2 cellular contexts compared by ENCODE assay signal in the genomic region with DNA sequence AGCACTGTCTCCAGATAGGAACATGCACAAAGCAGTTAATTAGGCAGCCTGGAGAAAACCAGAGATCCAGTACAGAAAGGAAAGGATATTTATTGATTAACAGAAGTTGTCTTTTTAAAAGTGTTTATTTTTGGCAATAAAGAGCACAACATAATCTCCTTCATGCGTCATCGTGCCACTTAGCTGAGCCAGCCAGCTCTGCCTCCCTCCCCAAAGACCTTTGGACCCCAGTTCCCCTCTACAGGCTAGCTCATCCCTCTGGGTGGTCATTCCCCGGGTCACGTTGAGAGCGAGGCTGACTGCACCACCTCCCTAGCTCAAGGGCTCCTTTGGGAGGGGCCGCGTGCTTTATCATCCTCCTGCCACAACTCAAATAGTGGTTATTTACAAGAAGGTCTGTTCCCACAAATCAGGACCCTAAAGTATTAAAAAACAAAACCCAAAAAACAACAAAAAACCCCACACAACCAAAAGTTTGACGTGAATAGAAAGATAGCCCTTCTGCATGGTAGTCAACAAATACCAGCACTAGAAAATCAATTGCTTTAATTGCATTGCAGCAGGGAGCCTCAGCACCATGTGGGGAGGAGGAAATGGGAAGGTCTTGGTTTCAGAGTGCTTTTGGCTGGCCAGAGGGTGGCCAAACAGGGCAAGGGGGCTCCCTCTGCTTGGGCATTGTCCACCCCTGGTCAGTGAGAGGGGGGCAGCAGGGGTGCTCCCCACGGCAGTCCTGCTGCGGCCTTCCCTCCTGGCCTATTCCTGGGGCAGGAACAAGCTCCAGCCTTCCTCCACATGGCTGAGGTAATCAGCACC.
A peak's percentile ranks its signal among the peaks of the same experiment; 100 is the strongest.
TF ChIP-seq lines count a peak whose summit lies in the region.

No MANE protein-coding gene starts in this region.

TF ChIP-seq in A549, 52 proteins besides CTCF, POLR2A, EP300 and RAD21:
- TF ChIP-seq GATA3 (IDR thresholded peaks at IDR 0.05; ENCODE audit: borderline replicate concordance), result peak; percentile 90
- TF ChIP-seq CHD4 (IDR thresholded peaks at IDR 0.05; ENCODE audit: borderline replicate concordance), result no peak
- peak; percentile 23; the same call in 1 of the 2 replicates for TF ChIP-seq FOSL2 (IDR thresholded peaks at IDR 0.05)
- TF ChIP-seq FOSL2 (CRISPR knock-in tag; IDR thresholded peaks at IDR 0.05), result peak; percentile 67
- TF ChIP-seq SMC3 (IDR thresholded peaks at IDR 0.05), result no peak; the same call in 2 of the 3 replicates
- TF ChIP-seq, protein P1, sequence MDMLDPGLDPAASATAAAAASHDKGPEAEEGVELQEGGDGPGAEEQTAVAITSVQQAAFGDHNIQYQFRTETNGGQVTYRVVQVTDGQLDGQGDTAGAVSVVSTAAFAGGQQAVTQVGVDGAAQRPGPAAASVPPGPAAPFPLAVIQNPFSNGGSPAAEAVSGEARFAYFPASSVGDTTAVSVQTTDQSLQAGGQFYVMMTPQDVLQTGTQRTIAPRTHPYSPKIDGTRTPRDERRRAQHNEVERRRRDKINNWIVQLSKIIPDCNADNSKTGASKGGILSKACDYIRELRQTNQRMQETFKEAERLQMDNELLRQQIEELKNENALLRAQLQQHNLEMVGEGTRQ (IDR thresholded peaks at IDR 0.05), result 0 out of 2 replicates have a peak, but pooled peaks have one; percentile 7
- TF ChIP-seq NPAS2 (CRISPR knock-in tag; IDR thresholded peaks at IDR 0.05; ENCODE audit: borderline replicate concordance), result peak; percentile 70
- TF ChIP-seq, protein P2, sequence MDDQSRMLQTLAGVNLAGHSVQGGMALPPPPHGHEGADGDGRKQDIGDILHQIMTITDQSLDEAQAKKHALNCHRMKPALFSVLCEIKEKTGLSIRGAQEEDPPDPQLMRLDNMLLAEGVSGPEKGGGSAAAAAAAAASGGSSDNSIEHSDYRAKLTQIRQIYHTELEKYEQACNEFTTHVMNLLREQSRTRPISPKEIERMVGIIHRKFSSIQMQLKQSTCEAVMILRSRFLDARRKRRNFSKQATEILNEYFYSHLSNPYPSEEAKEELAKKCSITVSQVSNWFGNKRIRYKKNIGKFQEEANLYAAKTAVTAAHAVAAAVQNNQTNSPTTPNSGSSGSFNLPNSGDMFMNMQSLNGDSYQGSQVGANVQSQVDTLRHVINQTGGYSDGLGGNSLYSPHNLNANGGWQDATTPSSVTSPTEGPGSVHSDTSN (IDR thresholded peaks at IDR 0.05), result peak; percentile 55
- TF ChIP-seq JUNB (IDR thresholded peaks at IDR 0.05), result peak; percentile 65
- peak; percentile 35; the same call in 1 of the 2 replicates for TF ChIP-seq HOXB5 (CRISPR knock-in tag; IDR thresholded peaks at IDR 0.05)
- TF ChIP-seq, protein P3, sequence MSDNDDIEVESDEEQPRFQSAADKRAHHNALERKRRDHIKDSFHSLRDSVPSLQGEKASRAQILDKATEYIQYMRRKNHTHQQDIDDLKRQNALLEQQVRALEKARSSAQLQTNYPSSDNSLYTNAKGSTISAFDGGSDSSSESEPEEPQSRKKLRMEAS (IDR thresholded peaks at IDR 0.05), result peak; percentile 59; the same call in 1 of the 2 replicates
- no peak for TF ChIP-seq HEYL (CRISPR knock-in tag; IDR thresholded peaks at IDR 0.05)
- TF ChIP-seq ZC3H11A (IDR thresholded peaks at IDR 0.05), result no peak
- no peak for TF ChIP-seq EHMT2 (IDR thresholded peaks at IDR 0.05; ENCODE audit: low read depth)
- TF ChIP-seq, protein P4, sequence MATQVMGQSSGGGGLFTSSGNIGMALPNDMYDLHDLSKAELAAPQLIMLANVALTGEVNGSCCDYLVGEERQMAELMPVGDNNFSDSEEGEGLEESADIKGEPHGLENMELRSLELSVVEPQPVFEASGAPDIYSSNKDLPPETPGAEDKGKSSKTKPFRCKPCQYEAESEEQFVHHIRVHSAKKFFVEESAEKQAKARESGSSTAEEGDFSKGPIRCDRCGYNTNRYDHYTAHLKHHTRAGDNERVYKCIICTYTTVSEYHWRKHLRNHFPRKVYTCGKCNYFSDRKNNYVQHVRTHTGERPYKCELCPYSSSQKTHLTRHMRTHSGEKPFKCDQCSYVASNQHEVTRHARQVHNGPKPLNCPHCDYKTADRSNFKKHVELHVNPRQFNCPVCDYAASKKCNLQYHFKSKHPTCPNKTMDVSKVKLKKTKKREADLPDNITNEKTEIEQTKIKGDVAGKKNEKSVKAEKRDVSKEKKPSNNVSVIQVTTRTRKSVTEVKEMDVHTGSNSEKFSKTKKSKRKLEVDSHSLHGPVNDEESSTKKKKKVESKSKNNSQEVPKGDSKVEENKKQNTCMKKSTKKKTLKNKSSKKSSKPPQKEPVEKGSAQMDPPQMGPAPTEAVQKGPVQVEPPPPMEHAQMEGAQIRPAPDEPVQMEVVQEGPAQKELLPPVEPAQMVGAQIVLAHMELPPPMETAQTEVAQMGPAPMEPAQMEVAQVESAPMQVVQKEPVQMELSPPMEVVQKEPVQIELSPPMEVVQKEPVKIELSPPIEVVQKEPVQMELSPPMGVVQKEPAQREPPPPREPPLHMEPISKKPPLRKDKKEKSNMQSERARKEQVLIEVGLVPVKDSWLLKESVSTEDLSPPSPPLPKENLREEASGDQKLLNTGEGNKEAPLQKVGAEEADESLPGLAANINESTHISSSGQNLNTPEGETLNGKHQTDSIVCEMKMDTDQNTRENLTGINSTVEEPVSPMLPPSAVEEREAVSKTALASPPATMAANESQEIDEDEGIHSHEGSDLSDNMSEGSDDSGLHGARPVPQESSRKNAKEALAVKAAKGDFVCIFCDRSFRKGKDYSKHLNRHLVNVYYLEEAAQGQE (IDR thresholded peaks at IDR 0.05), result no peak
- peak; percentile 95 for TF ChIP-seq JUN (IDR thresholded peaks at IDR 0.05)
- no peak for TF ChIP-seq RNF2 (IDR thresholded peaks at IDR 0.05; ENCODE audit: borderline replicate concordance, low read depth)
- peak; percentile 29; the same call in 1 of the 2 replicates for TF ChIP-seq TFCP2L1 (CRISPR knock-in tag; IDR thresholded peaks at IDR 0.05)
- TF ChIP-seq, protein P5, sequence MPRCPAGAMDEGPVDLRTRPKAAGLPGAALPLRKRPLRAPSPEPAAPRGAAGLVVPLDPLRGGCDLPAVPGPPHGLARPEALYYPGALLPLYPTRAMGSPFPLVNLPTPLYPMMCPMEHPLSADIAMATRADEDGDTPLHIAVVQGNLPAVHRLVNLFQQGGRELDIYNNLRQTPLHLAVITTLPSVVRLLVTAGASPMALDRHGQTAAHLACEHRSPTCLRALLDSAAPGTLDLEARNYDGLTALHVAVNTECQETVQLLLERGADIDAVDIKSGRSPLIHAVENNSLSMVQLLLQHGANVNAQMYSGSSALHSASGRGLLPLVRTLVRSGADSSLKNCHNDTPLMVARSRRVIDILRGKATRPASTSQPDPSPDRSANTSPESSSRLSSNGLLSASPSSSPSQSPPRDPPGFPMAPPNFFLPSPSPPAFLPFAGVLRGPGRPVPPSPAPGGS (IDR thresholded peaks at IDR 0.05), result peak; percentile 85; the same call in 2 of the 3 replicates
- TF ChIP-seq, protein P6, sequence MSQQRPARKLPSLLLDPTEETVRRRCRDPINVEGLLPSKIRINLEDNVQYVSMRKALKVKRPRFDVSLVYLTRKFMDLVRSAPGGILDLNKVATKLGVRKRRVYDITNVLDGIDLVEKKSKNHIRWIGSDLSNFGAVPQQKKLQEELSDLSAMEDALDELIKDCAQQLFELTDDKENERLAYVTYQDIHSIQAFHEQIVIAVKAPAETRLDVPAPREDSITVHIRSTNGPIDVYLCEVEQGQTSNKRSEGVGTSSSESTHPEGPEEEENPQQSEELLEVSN (IDR thresholded peaks at IDR 0.05; ENCODE audit: borderline replicate concordance, low read depth), result no peak
- peak; percentile 84; the same call in 1 of the 2 replicates for TF ChIP-seq HOXB13 (CRISPR knock-in tag; IDR thresholded peaks at IDR 0.05; ENCODE audit: low read depth)
- peak; percentile 46; the same call in 1 of the 2 replicates for TF ChIP-seq MYC (IDR thresholded peaks at IDR 0.05; ENCODE audit: borderline replicate concordance, low read length)

TF ChIP-seq in K562, 482 proteins besides CTCF, POLR2A, EP300 and RAD21:
- TF ChIP-seq, protein P7, sequence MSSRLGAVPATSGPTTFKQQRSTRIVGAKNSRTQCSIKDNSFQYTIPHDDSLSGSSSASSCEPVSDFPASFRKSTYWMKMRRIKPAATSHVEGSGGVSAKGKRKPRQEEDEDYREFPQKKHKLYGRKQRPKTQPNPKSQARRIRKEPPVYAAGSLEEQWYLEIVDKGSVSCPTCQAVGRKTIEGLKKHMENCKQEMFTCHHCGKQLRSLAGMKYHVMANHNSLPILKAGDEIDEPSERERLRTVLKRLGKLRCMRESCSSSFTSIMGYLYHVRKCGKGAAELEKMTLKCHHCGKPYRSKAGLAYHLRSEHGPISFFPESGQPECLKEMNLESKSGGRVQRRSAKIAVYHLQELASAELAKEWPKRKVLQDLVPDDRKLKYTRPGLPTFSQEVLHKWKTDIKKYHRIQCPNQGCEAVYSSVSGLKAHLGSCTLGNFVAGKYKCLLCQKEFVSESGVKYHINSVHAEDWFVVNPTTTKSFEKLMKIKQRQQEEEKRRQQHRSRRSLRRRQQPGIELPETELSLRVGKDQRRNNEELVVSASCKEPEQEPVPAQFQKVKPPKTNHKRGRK (tag; IDR thresholded peaks at IDR 0.05), result no peak
- TF ChIP-seq ZNF695 (CRISPR knock-in tag; IDR thresholded peaks at IDR 0.05), result no peak
- 0 out of 2 replicates have a peak, but pooled peaks have one; percentile 28 for TF ChIP-seq SUPT5H (IDR thresholded peaks at IDR 0.05)
- TF ChIP-seq HNRNPH1 (optimal IDR thresholded peaks at IDR 0.05; ENCODE audit: low read depth, low read length), result no peak
- no peak; the same call in 1 of the 2 replicates for TF ChIP-seq POLR2G (IDR thresholded peaks at IDR 0.05; ENCODE audit: low read depth, low read length)
- TF ChIP-seq MAZ (CRISPR knock-in tag; conservative IDR thresholded peaks at IDR 0.05 in 1 of 2, IDR thresholded peaks at IDR 0.05 in 1 of 2), result no peak
- TF ChIP-seq, protein P8, sequence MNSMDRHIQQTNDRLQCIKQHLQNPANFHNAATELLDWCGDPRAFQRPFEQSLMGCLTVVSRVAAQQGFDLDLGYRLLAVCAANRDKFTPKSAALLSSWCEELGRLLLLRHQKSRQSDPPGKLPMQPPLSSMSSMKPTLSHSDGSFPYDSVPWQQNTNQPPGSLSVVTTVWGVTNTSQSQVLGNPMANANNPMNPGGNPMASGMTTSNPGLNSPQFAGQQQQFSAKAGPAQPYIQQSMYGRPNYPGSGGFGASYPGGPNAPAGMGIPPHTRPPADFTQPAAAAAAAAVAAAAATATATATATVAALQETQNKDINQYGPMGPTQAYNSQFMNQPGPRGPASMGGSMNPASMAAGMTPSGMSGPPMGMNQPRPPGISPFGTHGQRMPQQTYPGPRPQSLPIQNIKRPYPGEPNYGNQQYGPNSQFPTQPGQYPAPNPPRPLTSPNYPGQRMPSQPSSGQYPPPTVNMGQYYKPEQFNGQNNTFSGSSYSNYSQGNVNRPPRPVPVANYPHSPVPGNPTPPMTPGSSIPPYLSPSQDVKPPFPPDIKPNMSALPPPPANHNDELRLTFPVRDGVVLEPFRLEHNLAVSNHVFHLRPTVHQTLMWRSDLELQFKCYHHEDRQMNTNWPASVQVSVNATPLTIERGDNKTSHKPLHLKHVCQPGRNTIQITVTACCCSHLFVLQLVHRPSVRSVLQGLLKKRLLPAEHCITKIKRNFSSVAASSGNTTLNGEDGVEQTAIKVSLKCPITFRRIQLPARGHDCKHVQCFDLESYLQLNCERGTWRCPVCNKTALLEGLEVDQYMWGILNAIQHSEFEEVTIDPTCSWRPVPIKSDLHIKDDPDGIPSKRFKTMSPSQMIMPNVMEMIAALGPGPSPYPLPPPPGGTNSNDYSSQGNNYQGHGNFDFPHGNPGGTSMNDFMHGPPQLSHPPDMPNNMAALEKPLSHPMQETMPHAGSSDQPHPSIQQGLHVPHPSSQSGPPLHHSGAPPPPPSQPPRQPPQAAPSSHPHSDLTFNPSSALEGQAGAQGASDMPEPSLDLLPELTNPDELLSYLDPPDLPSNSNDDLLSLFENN (IDR thresholded peaks at IDR 0.05; ENCODE audit: low read depth in 2 of 2, low read length in 2 of 2), result no peak
- TF ChIP-seq ZNF134 (CRISPR knock-in tag; conservative IDR thresholded peaks at IDR 0.05), result no peak
- no peak for TF ChIP-seq CCAR2 (IDR thresholded peaks at IDR 0.05; ENCODE audit: low read depth, low read length)
- TF ChIP-seq SIN3A (IDR thresholded peaks at IDR 0.05; ENCODE audit: borderline replicate concordance in 2 of 2, control insufficient read depth in 1 of 2, low read depth in 2 of 2, low read length in 2 of 2), result 0 out of 4 replicates have a peak, but pooled peaks of 1 of the 2 experiments have one; percentile 18
- TF ChIP-seq, protein P9, sequence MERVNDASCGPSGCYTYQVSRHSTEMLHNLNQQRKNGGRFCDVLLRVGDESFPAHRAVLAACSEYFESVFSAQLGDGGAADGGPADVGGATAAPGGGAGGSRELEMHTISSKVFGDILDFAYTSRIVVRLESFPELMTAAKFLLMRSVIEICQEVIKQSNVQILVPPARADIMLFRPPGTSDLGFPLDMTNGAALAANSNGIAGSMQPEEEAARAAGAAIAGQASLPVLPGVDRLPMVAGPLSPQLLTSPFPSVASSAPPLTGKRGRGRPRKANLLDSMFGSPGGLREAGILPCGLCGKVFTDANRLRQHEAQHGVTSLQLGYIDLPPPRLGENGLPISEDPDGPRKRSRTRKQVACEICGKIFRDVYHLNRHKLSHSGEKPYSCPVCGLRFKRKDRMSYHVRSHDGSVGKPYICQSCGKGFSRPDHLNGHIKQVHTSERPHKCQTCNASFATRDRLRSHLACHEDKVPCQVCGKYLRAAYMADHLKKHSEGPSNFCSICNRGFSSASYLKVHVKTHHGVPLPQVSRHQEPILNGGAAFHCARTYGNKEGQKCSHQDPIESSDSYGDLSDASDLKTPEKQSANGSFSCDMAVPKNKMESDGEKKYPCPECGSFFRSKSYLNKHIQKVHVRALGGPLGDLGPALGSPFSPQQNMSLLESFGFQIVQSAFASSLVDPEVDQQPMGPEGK (CRISPR knock-in tag; IDR thresholded peaks at IDR 0.05; ENCODE audit: borderline replicate concordance), result no peak
- no peak for TF ChIP-seq ZNF347 (CRISPR knock-in tag; IDR thresholded peaks at IDR 0.05; ENCODE audit: low read depth)
- no peak for TF ChIP-seq ZNF561 (CRISPR knock-in tag; conservative IDR thresholded peaks at IDR 0.05)
- TF ChIP-seq, protein P10, sequence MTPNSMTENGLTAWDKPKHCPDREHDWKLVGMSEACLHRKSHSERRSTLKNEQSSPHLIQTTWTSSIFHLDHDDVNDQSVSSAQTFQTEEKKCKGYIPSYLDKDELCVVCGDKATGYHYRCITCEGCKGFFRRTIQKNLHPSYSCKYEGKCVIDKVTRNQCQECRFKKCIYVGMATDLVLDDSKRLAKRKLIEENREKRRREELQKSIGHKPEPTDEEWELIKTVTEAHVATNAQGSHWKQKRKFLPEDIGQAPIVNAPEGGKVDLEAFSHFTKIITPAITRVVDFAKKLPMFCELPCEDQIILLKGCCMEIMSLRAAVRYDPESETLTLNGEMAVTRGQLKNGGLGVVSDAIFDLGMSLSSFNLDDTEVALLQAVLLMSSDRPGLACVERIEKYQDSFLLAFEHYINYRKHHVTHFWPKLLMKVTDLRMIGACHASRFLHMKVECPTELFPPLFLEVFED (CRISPR knock-in tag; conservative IDR thresholded peaks at IDR 0.05), result peak; percentile 37; the same call in 1 of the 2 replicates
TF ChIP-seq in K562: peak in this region for 3.
